In the genomic region with DNA sequence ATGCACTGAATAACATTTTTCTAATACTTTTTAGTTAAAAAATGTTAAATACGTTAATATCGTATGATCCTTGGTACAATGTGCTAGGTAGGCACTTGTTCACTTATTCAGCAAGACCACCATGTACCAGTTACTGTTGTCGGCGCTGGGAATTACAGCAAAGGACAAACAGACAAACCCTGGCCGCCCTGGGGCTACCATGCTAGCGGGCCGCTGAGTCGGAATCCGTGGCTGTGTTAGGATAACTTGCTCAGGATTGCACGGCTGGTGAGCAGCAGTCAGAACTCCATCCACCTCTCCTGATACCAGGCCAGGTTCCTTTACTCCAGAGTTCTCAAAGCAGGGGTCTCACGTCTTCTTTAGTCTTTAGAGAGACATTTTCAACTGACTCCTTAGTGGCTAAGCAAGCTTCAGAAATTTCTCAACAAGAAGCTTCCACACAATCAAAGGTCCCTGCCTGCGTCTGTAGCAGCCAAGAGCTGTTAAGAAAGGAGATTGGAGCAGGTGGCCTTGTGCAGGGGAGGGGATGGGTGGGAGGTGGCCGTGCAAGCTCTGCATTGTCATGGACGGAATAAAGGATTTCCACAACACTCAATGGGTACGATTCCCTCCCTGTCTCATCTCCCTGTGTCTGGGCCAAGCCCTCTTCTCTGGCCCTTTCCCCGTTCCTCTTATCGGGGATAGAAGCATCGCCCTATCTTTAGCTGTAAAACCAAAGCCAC, we compare ENCODE assay signal across 15 cellular contexts. TPM values are rescaled to one million over a fixed set of nuclear protein-coding genes. Genes with fewer than 3 reads are reported as not detected.
DNase-seq lines count a peak whose midpoint lies in the region; ATAC-seq, FAIRE-seq and TF ChIP-seq lines count a peak whose summit lies in the region.
"Had no signal": no experiment of that assay in that cellular context is flagged by ENCODE, and none has a peak within 500 bp of the region (broad histone marks: within the 10 kb centered on the region; RNA-seq: fewer than 3 reads in every experiment).

No MANE protein-coding gene starts in this region.

- no peak for FAIRE-seq in HepG2 (lab: Jason Lieb, UNC)
- FAIRE-seq: islet of Langerhans had no signal

- H3K36me3 ChIP-seq in liver (ENCODE audit: control insufficient read depth in 4 of 4, insufficient read depth in 3 of 4, low read depth in 1 of 4, low read length in 3 of 4) (peaks cover under 1 to 11% (median 5%) of the 10 kb centered on the region in 4 donors), HepG2 (replicated peaks in 1 of 2; ENCODE audit: control insufficient read depth in 1 of 2, insufficient read depth in 2 of 2, low read length in 2 of 2) (no peaks in the 10 kb centered on the region), sigmoid colon (peaks cover 19 to 47% (median 31%) of the 10 kb centered on the region in 4 donors), osteoblast (ENCODE audit: insufficient read depth, low read length) (no peaks in the 10 kb centered on the region)
- H3K36me3 ChIP-seq: HAP-1 had no signal

- no peaks in the 10 kb centered on the region for H3K9me3 ChIP-seq in liver (ENCODE audit: control insufficient read depth in 4 of 4, low read length in 3 of 4)
- H3K9me3 ChIP-seq in HepG2 (ENCODE audit: low read length): no peaks in the 10 kb centered on the region
- no peaks in the 10 kb centered on the region for H3K9me3 ChIP-seq in right cardiac atrium (ENCODE audit: control insufficient read depth, low read length)
- H3K9me3 ChIP-seq in sigmoid colon: no peaks in the 10 kb centered on the region
- no peaks in the 10 kb centered on the region for H3K9me3 ChIP-seq in osteoblast (ENCODE audit: low read depth, low read length)
- H3K9me3 ChIP-seq: HAP-1 had no signal

- no peak for DNase-seq in HepG2 (ENCODE audit: low spot score)
- peak in 1 of 3 donors; percentile 73 for DNase-seq in right cardiac atrium
- DNase-seq in sigmoid colon: peak; percentile 74
- DNase-seq in osteoblast (ENCODE audit: insufficient read length, low spot score, missing footprints): no peak
- no peak for DNase-seq in SHP77 treated with DMSO at 0.1 percent for 48 hours (lab: John Stamatoyannopoulos, UW)
- no peak for DNase-seq in kidney tubule cell (ENCODE audit: low spot score)
- DNase-seq in stimulated activated naive CD8-positive, alpha-beta T cell treated with anti-CD3 and anti-CD28 coated beads, Interleukin-15, Interleukin-2, amounts not matched to agents 100 U/mL and 50 U/mL, for 24 hours: no peak
- DNase-seq: activated CD4-positive, alpha-beta memory T cell treated with anti-CD3 and anti-CD28 coated beads, Interleukin-2, amount 10 ng/mL, durations not matched to agents 7 days and 5 days; NCI-H146 had no signal

- H2AFZ ChIP-seq in HepG2 (ENCODE audit: low read length) (no peak overlapping the region), osteoblast (ENCODE audit: low read length) (no peak overlapping the region)

- CTCF ChIA-PET in HepG2 (lab: Yijun Ruan, JAX; ENCODE audit: low intra/inter-chr PET ratio, low total read pairs): no interaction called here

- TF ChIP-seq RAD21 in liver (IDR thresholded peaks at IDR 0.05): no peak
- TF ChIP-seq RAD21 in HepG2 (CRISPR knock-in tag; IDR thresholded peaks at IDR 0.05): no peak

- in situ Hi-C loops in HepG2 (cut with HindIII; ENCODE audit: extremely low pct_ligation_motif_present, low pct_unique_long_range_greater_than_20kb): loop anchor here (25.0 kb wide), 1 partner anchor 444 kb away; no protein-coding TSS in a partner anchor

- H3K4me1 ChIP-seq in liver (ENCODE audit: control insufficient read depth in 4 of 4, insufficient read depth in 4 of 4, low read length in 3 of 4) (peaks cover 14 to 64% (median 50%) of the 10 kb centered on the region in 4 donors), HepG2 (ENCODE audit: insufficient read depth, low read length) (peaks cover 16% of the 10 kb centered on the region), right cardiac atrium (ENCODE audit: control insufficient read depth, insufficient read depth, low read length) (peaks cover 18% of the 10 kb centered on the region), sigmoid colon (peaks cover 0 to 53% (median 50%) of the 10 kb centered on the region in 4 donors), osteoblast (ENCODE audit: insufficient read depth, low read length) (peaks cover 4% of the 10 kb centered on the region)
- H3K4me1 ChIP-seq: HAP-1 had no signal

- intact Hi-C loops in HepG2 (cut with micrococcal nuclease; ENCODE audit: unreplicated experiment): loop anchor here (2.0 kb wide), 1 partner anchor 46 kb away; no protein-coding TSS in a partner anchor
- intact Hi-C loops in right cardiac atrium (cut with DNase I): loop anchor here (5.0 to 10.0 kb wide), 3 partner anchors 52 to 219 kb away; no protein-coding TSS in a partner anchor
- intact Hi-C loops in sigmoid colon (cut with DNase I): loop anchor here (5.0 kb wide), 3 partner anchors 59 to 94 kb away; no protein-coding TSS in a partner anchor

- no TSS peak for BruUV-seq in HepG2 (replicated peaks; lab: Mats Ljungman, UMichigan)

- WGBS in liver: 95% methylated on average over 18 of the region's 18 CpGs
- 74% methylated on average over 18 of the region's 18 CpGs for WGBS in HepG2 (ENCODE audit: low lambda C conversion rate)
- WGBS in right cardiac atrium: 78% methylated on average over 18 of the region's 18 CpGs
- WGBS in sigmoid colon, 2 donors: 92 to 93% methylated on average over 18 of the region's 18 CpGs

- H3K4me2 ChIP-seq in HepG2 (ENCODE audit: low read depth, low read length): no peak overlapping the region
- H3K4me2 ChIP-seq in osteoblast (ENCODE audit: insufficient read depth, low read length): no peak overlapping the region

- TF ChIP-seq POLR2A in HepG2 (IDR thresholded peaks at IDR 0.05; ENCODE audit: insufficient read depth in 1 of 2, low read depth in 2 of 2, low read length in 2 of 2) (no peak), sigmoid colon (IDR thresholded peaks at IDR 0.05) (no peak)

- H3K79me2 ChIP-seq in HepG2 (ENCODE audit: insufficient read depth, low read length) (no peaks in the 10 kb centered on the region), osteoblast (ENCODE audit: insufficient read depth, low read length) (no peaks in the 10 kb centered on the region)

- peak overlapping the region; percentile 69 to 81 for H3K27ac ChIP-seq in liver (ENCODE audit: low read depth in 1 of 2, low read length in 2 of 2)
- H3K27ac ChIP-seq in HepG2 (ENCODE audit: extremely low read length, insufficient read depth, low read length): no peak overlapping the region
- peak overlapping the region; percentile 42 for H3K27ac ChIP-seq in right cardiac atrium (ENCODE audit: low read length)
- H3K27ac ChIP-seq in sigmoid colon: peak overlapping the region; percentile 77 to 85 (median 78)
- H3K27ac ChIP-seq in osteoblast (ENCODE audit: low read depth, low read length): no peak overlapping the region
- H3K27ac ChIP-seq: epithelial cell of prostate, SK-N-MC had no signal

- POLR2A ChIA-PET in HepG2 (lab: Yijun Ruan, JAX): no interaction called here

- H3K27me3 ChIP-seq in liver (ENCODE audit: control insufficient read depth in 4 of 4, insufficient read depth in 4 of 4, low read length in 3 of 4): no peaks in the 10 kb centered on the region
- peaks cover 4 to 27% of the 10 kb centered on the region in 2 experiments; a peak in 3 of 5 replicates for H3K27me3 ChIP-seq in HepG2 (ENCODE audit: control insufficient read depth in 1 of 2, insufficient read depth in 2 of 2, low read length in 2 of 2)
- no peaks in the 10 kb centered on the region for H3K27me3 ChIP-seq in right cardiac atrium (ENCODE audit: control insufficient read depth, insufficient read depth)
- H3K27me3 ChIP-seq in sigmoid colon: no peaks in the 10 kb centered on the region
- peaks cover 2% of the 10 kb centered on the region for H3K27me3 ChIP-seq in osteoblast (ENCODE audit: insufficient read depth, low read length)

- no peak for TF ChIP-seq EP300 in HepG2 (IDR thresholded peaks at IDR 0.05; ENCODE audit: low read depth in 2 of 2, low read length in 2 of 2)
- TF ChIP-seq EP300 in HepG2 (CRISPR knock-in tag; IDR thresholded peaks at IDR 0.05; ENCODE audit: borderline replicate concordance): no peak
- no peak for TF ChIP-seq EP300 in sigmoid colon (IDR thresholded peaks at IDR 0.05)

- H3K9ac ChIP-seq in liver (ENCODE audit: low read depth in 1 of 2, low read length in 2 of 2): no peak overlapping the region
- H3K9ac ChIP-seq in HepG2 (ENCODE audit: insufficient read depth, low read depth, low read length): no peak overlapping the region

- H3K4me3 ChIP-seq in liver (ENCODE audit: low read depth in 1 of 3, low read length in 3 of 3) (no peak overlapping the region), HepG2 (replicated peaks in 1 of 3; ENCODE audit: insufficient read depth in 1 of 3, low read depth in 2 of 3, low read length in 3 of 3) (no peak overlapping the region), right cardiac atrium (ENCODE audit: low read length) (no peak overlapping the region), sigmoid colon (no peak overlapping the region), osteoblast (ENCODE audit: insufficient read depth, low read length) (no peak overlapping the region)
- H3K4me3 ChIP-seq: HAP-1, SK-N-MC had no signal

- ATAC-seq in HepG2: no peak
- ATAC-seq in right cardiac atrium: no peak
- no peak for ATAC-seq in stimulated activated naive CD8-positive, alpha-beta T cell treated with anti-CD3 and anti-CD28 coated beads, Interleukin-15, Interleukin-2, amounts not matched to agents 100 U/mL and 50 U/mL, for 24 hours

- H4K20me1 ChIP-seq in HepG2 (ENCODE audit: insufficient read depth, low read length) (no peaks in the 10 kb centered on the region), osteoblast (ENCODE audit: insufficient read depth, low read length) (no peaks in the 10 kb centered on the region)

- no peak for TF ChIP-seq CTCF in liver (IDR thresholded peaks at IDR 0.05; ENCODE audit: low read depth, low read length, missing input control)
- TF ChIP-seq CTCF in HepG2 (CRISPR knock-in tag; IDR thresholded peaks at IDR 0.05): no peak
- no peak for TF ChIP-seq CTCF in sigmoid colon (IDR thresholded peaks at IDR 0.05)
- TF ChIP-seq CTCF in osteoblast (IDR thresholded peaks at IDR 0.05; ENCODE audit: extremely low read depth, low read depth, low read length): no peak

RNA-seq across cellular contexts. Expression of gene NNMT, which starts 39.9 kb away (rescaled TPM):
- total RNA-seq in liver: 1,000 to 10,000 TPM in 1 of 2 donors, under 1 TPM in 1; 0.47 to 2,438 TPM
- polyA plus RNA-seq in liver: 1,000 to 10,000 TPM; 3,316 to 3,724 TPM
- total RNA-seq in HepG2 (2016; rRNA removed; fragmentation: Illumina TruSeq; extraction: Trizol): not detected in 2 replicates
- not detected in 2 replicates for total RNA-seq in HepG2 (2016; cell fraction: cytosol; rRNA removed; fragmentation: Illumina TruSeq; extraction: Trizol; ENCODE audit: low read depth)
- total RNA-seq in HepG2 (2016; cell fraction: insoluble cytoplasmic fraction; rRNA removed; fragmentation: Illumina TruSeq; extraction: Trizol): not detected in 2 replicates
- not detected in 2 replicates for total RNA-seq in HepG2 (2016; cell fraction: membrane; rRNA removed; fragmentation: Illumina TruSeq; extraction: Trizol)
- not detected in 2 replicates for total RNA-seq in HepG2 (2016; cell fraction: nucleus; rRNA removed; fragmentation: Illumina TruSeq; extraction: Trizol)
- 0.13 TPM in 1 of 2 replicates, not detected in the other for polyA plus RNA-seq in HepG2 (2011; rRNA removed)
- 0.21 TPM in 1 of 2 replicates, not detected in the other for polyA plus RNA-seq in HepG2 (2011; cell fraction: cytosol; rRNA removed)
- not detected in 2 replicates for polyA plus RNA-seq in HepG2 (2011; cell fraction: nucleus; rRNA removed)
- polyA plus RNA-seq in HepG2 (2012): not detected in 2 replicates
- not detected in 2 replicates for polyA plus RNA-seq in HepG2 (2016; cell fraction: cytosol; fragmentation: Illumina TruSeq; extraction: Trizol; ENCODE audit: low read depth)
- polyA plus RNA-seq in HepG2 (2016; cell fraction: insoluble cytoplasmic fraction; fragmentation: Illumina TruSeq; extraction: Trizol; ENCODE audit: low read depth): not detected in 2 replicates
- not detected in 2 replicates for polyA plus RNA-seq in HepG2 (2016; cell fraction: membrane; fragmentation: Illumina TruSeq; extraction: Trizol; ENCODE audit: low read depth)
- polyA plus RNA-seq in HepG2 (2016; cell fraction: nucleus; fragmentation: Illumina TruSeq; extraction: Trizol; ENCODE audit: insufficient read depth, low read depth): not detected in 2 replicates
- polyA minus RNA-seq in HepG2 (2011; rRNA and poly(A)+ RNA removed; ENCODE audit: low replicate concordance): 129 TPM in 1 of 2 replicates, not detected in the other
- polyA minus RNA-seq in HepG2 (2011; cell fraction: cytosol; rRNA and poly(A)+ RNA removed): 1.6 and 1.8 TPM in 2 replicates
- polyA minus RNA-seq in HepG2 (2011; cell fraction: nucleus; rRNA and poly(A)+ RNA removed): 1.4 and 1.5 TPM in 2 replicates
- total RNA-seq in right cardiac atrium: 100 to 1,000 TPM in 1 of 4 donors, 10 to 100 TPM in 3; 16.8 to 183 (median 50.8) TPM
- polyA plus RNA-seq in right cardiac atrium: 56.9 TPM
- total RNA-seq in sigmoid colon: 100 to 1,000 TPM; 126 to 960 (median 409) TPM
- polyA plus RNA-seq in sigmoid colon: 100 to 1,000 TPM in 2 of 3 donors, 10 to 100 TPM in 1; 28.0 to 208 (median 201) TPM
- total RNA-seq in osteoblast: 1,091 and 1,196 TPM in 2 replicates
- total RNA-seq: activated CD4-positive, alpha-beta memory T cell treated with anti-CD3 and anti-CD28 coated beads, Interleukin-2, amount 10 ng/mL, durations not matched to agents 7 days and 5 days; activated T-helper 1 cell treated with anti-CD3 and anti-CD28 coated beads, Interleukin-12 subunit alpha, Interleukin-12 subunit beta, Interleukin-2, Interleukin-4 antibody, amounts not matched to agents 30 ng/mL and 10 ng/mL and 1 ng/mL, durations not matched to agents 14 hours and 24 hours and 36 hours had no signal

Comparison
In these comparisons a context has a peak if more than half of its experiments do, and no peak if none do; other contexts are left out.
1. H3K27ac ChIP-seq: peak in liver (2 of 2), right cardiac atrium (single experiment) and sigmoid colon (4 of 4); none in HepG2 (single experiment) and osteoblast (single experiment).